8 cellular contexts compared by ENCODE assay signal in the genomic region with DNA sequence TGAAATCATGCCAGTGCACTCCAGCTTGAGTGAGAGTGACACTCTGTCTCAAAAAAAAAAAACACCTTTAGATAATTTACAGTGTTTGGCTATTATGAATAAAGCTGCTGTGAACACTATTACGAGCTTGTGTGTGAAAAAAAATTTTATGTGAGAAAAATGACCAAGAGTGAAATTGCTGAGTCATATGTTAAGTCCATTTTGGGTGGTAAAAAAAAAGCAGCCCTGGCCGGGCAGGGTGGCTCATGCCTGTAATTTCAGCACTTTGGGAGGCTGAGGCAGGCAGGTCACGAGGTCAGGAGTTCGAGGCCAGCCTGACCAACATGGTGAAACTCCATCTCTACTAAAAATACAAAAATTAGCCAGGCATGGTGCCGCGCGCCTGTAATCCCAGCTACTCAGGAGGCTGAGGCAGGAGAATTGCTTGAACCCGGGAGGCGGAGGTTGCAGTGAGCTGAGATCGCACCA. TPM values are rescaled to one million over a fixed set of nuclear protein-coding genes. Genes with fewer than 3 reads are reported as not detected.
DNase-seq lines count a peak whose midpoint lies in the region; ATAC-seq and TF ChIP-seq lines count a peak whose summit lies in the region.
"Not testable (repeated sequence)": the region's sequence is repeated elsewhere in the genome, so short reads cannot be mapped to it uniquely, and the experiment has no call there.

No MANE protein-coding gene starts in this region.

- H3K4me3 ChIP-seq in GM12864 (ENCODE audit: low read depth, low read length); IMR-90 (ENCODE audit: insufficient read depth, low read depth, low read length); trophoblast cell (ENCODE audit: low read depth, low read length): not testable (repeated sequence)

- not testable (repeated sequence) for H3K27ac ChIP-seq in IMR-90 (ENCODE audit: insufficient read depth, low read length); trophoblast cell (ENCODE audit: low read depth, low read length)

- H2BK15ac ChIP-seq in IMR-90 (ENCODE audit: low read depth, low read length) = not testable (repeated sequence)

- H3K9me3 ChIP-seq in IMR-90 (ENCODE audit: control insufficient read depth, insufficient read depth, low read length); trophoblast cell (ENCODE audit: insufficient read depth, low read depth, low read length): not testable (repeated sequence)

- not testable (repeated sequence) for H3K27me3 Mint-ChIP-seq in HFFc6 (ENCODE audit: insufficient read depth); activated T-helper 17 cell treated with anti-CD3 and anti-CD28 coated beads, Interleukin-2, amount 50 U/mL, for 72 hours

- not testable (repeated sequence) for H2BK20ac ChIP-seq in IMR-90 (ENCODE audit: low read depth, low read length)

- WGBS in IMR-90 (ENCODE audit: extremely low coverage in 2 of 2, insufficient read length in 1 of 2), 2 experiments = 80% methylated on average over 1 of the region's 10 CpGs; no CpG with 5 or more reads in 1 of the 2 experiments
- no CpG with 5 or more reads among the region's 10 CpGs for WGBS in trophoblast cell (ENCODE audit: extremely low coverage, insufficient coverage, insufficient read length)

- H3K23ac ChIP-seq in IMR-90 (ENCODE audit: low read depth, low read length); trophoblast cell (ENCODE audit: low read length): not testable (repeated sequence)

- not testable (repeated sequence) for H3K9ac ChIP-seq in IMR-90 (ENCODE audit: low read depth, low read length); trophoblast cell (ENCODE audit: low read length)

- not testable (repeated sequence) for H3K79me1 ChIP-seq in IMR-90 (ENCODE audit: low read depth in 1 of 2, low read length in 2 of 2); trophoblast cell (ENCODE audit: low read length)

- not testable (repeated sequence) for H3K36me3 Mint-ChIP-seq in HFFc6 (ENCODE audit: low read depth); activated T-helper 17 cell treated with anti-CD3 and anti-CD28 coated beads, Interleukin-2, amount 50 U/mL, for 72 hours (ENCODE audit: low read depth)

- CTCF ChIA-PET in IMR-90 (lab: Yijun Ruan, JAX) = not testable (repeated sequence)

- not testable (repeated sequence) for H4K8ac ChIP-seq in IMR-90 (ENCODE audit: low read depth in 2 of 2, low read length in 2 of 2); trophoblast cell (ENCODE audit: low read depth, low read length)

- H3K9me3 Mint-ChIP-seq in HFFc6; activated T-helper 17 cell treated with anti-CD3 and anti-CD28 coated beads, Interleukin-2, amount 50 U/mL, for 72 hours: not testable (repeated sequence)

- H4K91ac ChIP-seq in IMR-90 (ENCODE audit: insufficient read depth, low read depth, low read length); trophoblast cell (ENCODE audit: low read depth, low read length): not testable (repeated sequence)

- H3K36me3 ChIP-seq in IMR-90 (ENCODE audit: control insufficient read depth, insufficient read depth, low read length); trophoblast cell (ENCODE audit: control insufficient read depth in 1 of 2, insufficient read depth in 2 of 2, low read length in 2 of 2): not testable (repeated sequence)

- not testable (repeated sequence) for H3K18ac ChIP-seq in IMR-90 (ENCODE audit: low read depth, low read length); trophoblast cell (ENCODE audit: low read length)

- H2BK12ac ChIP-seq in trophoblast cell (ENCODE audit: low read length) = not testable (repeated sequence)

- not testable (repeated sequence) for H2BK120ac ChIP-seq in IMR-90 (ENCODE audit: low read depth, low read length); trophoblast cell (ENCODE audit: insufficient read depth, low read length, poor library complexity)

- H3K79me2 ChIP-seq in trophoblast cell (ENCODE audit: control insufficient read depth, insufficient read depth, low read length, poor library complexity) = not testable (repeated sequence)

- POLR2A ChIA-PET in IMR-90 (lab: Charles Lee; ENCODE audit: unreplicated experiment) = not testable (repeated sequence)

- DNase-seq in GM12864 (ENCODE audit: low read depth) = peak; percentile 61
- not testable (repeated sequence) for DNase-seq in HFFc6, IMR-90, trophoblast cell

- TF ChIP-seq POLR2A in IMR-90 (IDR thresholded peaks at IDR 0.05; ENCODE audit: low read depth, low read length) = not testable (repeated sequence)

- not testable (repeated sequence) for H3K56ac ChIP-seq in IMR-90 (ENCODE audit: extremely low read depth, insufficient read depth, low read length)

- not testable (repeated sequence) for H2AFZ ChIP-seq in IMR-90 (replicated peaks; ENCODE audit: low read length, poor library complexity); trophoblast cell (ENCODE audit: insufficient read depth, low read length, poor library complexity)

- H3K27ac Mint-ChIP-seq in HFFc6 = peak overlapping the region; percentile 42; the same call in 1 of the 2 replicates
- not testable (repeated sequence) for H3K27ac Mint-ChIP-seq in activated T-helper 17 cell treated with anti-CD3 and anti-CD28 coated beads, Interleukin-2, amount 50 U/mL, for 72 hours

- not testable (repeated sequence) for H2AK5ac ChIP-seq in IMR-90 (ENCODE audit: low read depth, low read length); trophoblast cell (ENCODE audit: low read length)

- H4K12ac ChIP-seq in trophoblast cell (ENCODE audit: low read depth, low read length) = not testable (repeated sequence)

- H3K14ac ChIP-seq in IMR-90 (replicated peaks; ENCODE audit: low read depth, low read length); trophoblast cell (ENCODE audit: low read length): not testable (repeated sequence)

- H4K20me1 ChIP-seq in IMR-90 (ENCODE audit: insufficient read depth, low read length) = not testable (repeated sequence)

- BruUV-seq in IMR-90 (replicated peaks; lab: Mats Ljungman, UMichigan) = not testable (repeated sequence)

- not testable (repeated sequence) for H2BK5ac ChIP-seq in IMR-90 (ENCODE audit: low read depth, low read length, poor library complexity, severe bottlenecking)
- H2BK5ac ChIP-seq in trophoblast cell (ENCODE audit: low read depth, low read length, poor library complexity) = peak overlapping the region; percentile 26

- intact Hi-C loops in IMR-90 (cut with micrococcal nuclease) = not testable (repeated sequence)

- TF ChIP-seq CTCF in GM12864 (IDR thresholded peaks at IDR 0.05; ENCODE audit: low read depth, low read length, missing control alignments); HFFc6 (IDR thresholded peaks at IDR 0.05); IMR-90 (conservative IDR thresholded peaks at IDR 0.05; ENCODE audit: low read depth, low read length): not testable (repeated sequence)

- H3K4me3 Mint-ChIP-seq in HFFc6; activated T-helper 17 cell treated with anti-CD3 and anti-CD28 coated beads, Interleukin-2, amount 50 U/mL, for 72 hours: not testable (repeated sequence)

- H3K4ac ChIP-seq in IMR-90 (ENCODE audit: low read depth, low read length); trophoblast cell (ENCODE audit: low read depth, low read length): not testable (repeated sequence)

- not testable (repeated sequence) for H3K27me3 ChIP-seq in IMR-90 (ENCODE audit: control insufficient read depth, insufficient read depth, low read length); trophoblast cell (ENCODE audit: insufficient read depth, low read length)

- H3K4me2 ChIP-seq in IMR-90 (ENCODE audit: low read depth, low read length); trophoblast cell (ENCODE audit: low read length): not testable (repeated sequence)

- dilution Hi-C loops in IMR-90 (cut with HindIII; ENCODE audit: low sequenced_read_pairs, unreplicated experiment) = not testable (repeated sequence)

- in situ Hi-C loops in IMR-90 (cut with MboI; ENCODE audit: low sequenced_read_pairs) = loop anchor here (5.0 kb wide), 1 partner anchor 143 kb away; no protein-coding TSS in a partner anchor

- H4K5ac ChIP-seq in IMR-90 (ENCODE audit: low read depth, low read length) = not testable (repeated sequence)

- H2AK9ac ChIP-seq in IMR-90 (replicated peaks; ENCODE audit: low read depth, low read length, poor library complexity) = not testable (repeated sequence)

- ATAC-seq in GM18858 (IDR thresholded peaks at IDR 0.05; ENCODE audit: unreplicated experiment) (peak; percentile 55), GM19468 (IDR thresholded peaks at IDR 0.05; ENCODE audit: extremely low read depth, unreplicated experiment) (peak; percentile 39), HG03064 (IDR thresholded peaks at IDR 0.05; ENCODE audit: low read depth, unreplicated experiment) (peak; percentile 51)
- not testable (repeated sequence) for ATAC-seq in IMR-90 (ENCODE audit: low read depth)
- ATAC-seq in activated T-helper 17 cell treated with anti-CD3 and anti-CD28 coated beads, Interleukin-2, amount 50 U/mL, for 72 hours (replicated peaks) = peak; percentile 59

- TF ChIP-seq RAD21 in IMR-90 (IDR thresholded peaks at IDR 0.05; ENCODE audit: low read length) = not testable (repeated sequence)

- peaks cover 15% of the 10 kb centered on the region for H3K4me1 Mint-ChIP-seq in HFFc6 (ENCODE audit: low read depth)
- not testable (repeated sequence) for H3K4me1 Mint-ChIP-seq in activated T-helper 17 cell treated with anti-CD3 and anti-CD28 coated beads, Interleukin-2, amount 50 U/mL, for 72 hours

- H3K4me1 ChIP-seq in IMR-90 (ENCODE audit: control insufficient read depth, insufficient read depth, low read length); trophoblast cell (ENCODE audit: control insufficient read depth in 1 of 2, insufficient read depth in 2 of 2, low read length in 2 of 2): not testable (repeated sequence)

- not testable (repeated sequence) for H3K9me1 ChIP-seq in IMR-90 (ENCODE audit: insufficient read depth, low read length)

TF ChIP-seq in IMR-90, 13 proteins besides CTCF, POLR2A, EP300 and RAD21:
- TF ChIP-seq MAFK (IDR thresholded peaks at IDR 0.05; ENCODE audit: low read depth, low read length) (peak; percentile 83), NFE2L2 (IDR thresholded peaks at IDR 0.05; ENCODE audit: low read depth, low read length) (peak; percentile 91)

RNA-seq across cellular contexts. Expression of a gene that starts 22.0 kb away (rescaled TPM):
- 10 to 100 TPM; 16.6 to 40.5 (median 35.6) TPM for total RNA-seq in HFFc6 (2021; fragmentation: NEBNext Ultra II Directional; extraction: Animal tissue kit (Norgen Biotek cat#: 25700))
- 27.4 and 39.4 TPM in 2 replicates for total RNA-seq in IMR-90 (2012; rRNA removed)
- polyA plus RNA-seq in IMR-90 (2012; rRNA removed) = 17.8 and 20.8 TPM in 2 replicates
- 2.2 and 4.1 TPM in 2 replicates for polyA plus RNA-seq in IMR-90 (2012; cell fraction: cytosol; rRNA removed)
- 1.8 and 10.1 TPM in 2 replicates for polyA plus RNA-seq in IMR-90 (2012; cell fraction: nucleus; rRNA removed; ENCODE audit: low replicate concordance)
- total RNA-seq in activated T-helper 17 cell treated with anti-CD3 and anti-CD28 coated beads, Interleukin-2, amount 50 U/mL, for 72 hours = 10 to 100 TPM; 37.2 to 57.7 TPM
- 46.1 and 47.0 TPM in 2 replicates for polyA plus RNA-seq in trophoblast cell (2013)
